16 cellular contexts compared by ENCODE assay signal in the genomic region with DNA sequence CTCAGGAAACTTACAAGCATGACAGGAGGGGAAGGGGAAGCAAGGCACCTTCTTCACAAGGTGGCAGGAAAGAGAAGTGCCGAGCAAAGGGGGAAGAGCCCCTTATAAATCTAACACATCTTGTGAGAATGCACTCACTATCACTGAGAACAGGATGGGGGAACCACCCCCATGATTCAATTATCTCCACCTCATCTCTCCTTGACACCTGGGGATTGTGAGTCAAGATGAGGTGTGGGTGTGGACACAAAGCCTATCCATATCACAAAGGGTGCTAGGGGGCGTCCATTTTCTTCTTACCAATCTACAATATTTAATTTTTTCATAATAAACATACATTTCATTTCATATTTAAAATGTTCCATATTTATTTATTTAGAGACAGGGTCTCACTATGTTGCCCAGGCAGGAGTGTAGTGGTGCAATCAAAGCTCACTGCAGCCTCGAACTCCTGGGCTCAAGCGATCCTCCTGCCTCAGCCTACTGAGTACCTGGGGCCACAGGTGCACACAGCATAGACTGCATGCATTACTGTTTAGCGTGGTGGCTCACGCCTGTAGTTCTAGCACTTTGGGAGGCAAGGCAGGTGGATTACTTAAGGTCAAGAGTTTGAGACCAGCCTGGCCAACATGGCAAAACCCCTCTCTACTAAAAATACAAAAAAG. TPM values are rescaled to one million over a fixed set of nuclear protein-coding genes. Genes with fewer than 3 reads are reported as not detected.
A peak's percentile ranks its signal among the peaks of the same experiment; 100 is the strongest.
DNase-seq lines count a peak whose midpoint lies in the region; ATAC-seq and TF ChIP-seq lines count a peak whose summit lies in the region.
"Had no signal": no experiment of that assay in that cellular context is flagged by ENCODE, and none has a peak within 500 bp of the region (broad histone marks: within the 10 kb centered on the region; RNA-seq: fewer than 3 reads in every experiment).

No MANE protein-coding gene starts in this region.

- TF ChIP-seq CTCF in RWPE2 (IDR thresholded peaks at IDR 0.05; ENCODE audit: poor library complexity, severe bottlenecking) (no peak), foreskin keratinocyte (conservative IDR thresholded peaks at IDR 0.05) (peak; percentile 44), lower lobe of right lung (IDR thresholded peaks at IDR 0.05) (no peak)

- H3K4me3 ChIP-seq in RWPE2 (ENCODE audit: severe bottlenecking) (no peak overlapping the region), lower lobe of right lung (no peak overlapping the region)
- H3K4me3 ChIP-seq: right lobe of liver had no signal

- H3K27ac ChIP-seq in RWPE2 (ENCODE audit: poor library complexity, severe bottlenecking) (peak overlapping the region; percentile 92), foreskin keratinocyte (no peak overlapping the region), lower lobe of right lung (no peak overlapping the region)
- H3K27ac ChIP-seq: right lobe of liver had no signal

- intact Hi-C loops in lower lobe of right lung (cut with DNase I): no loop called here

- H3K27me3 ChIP-seq in RWPE2 (ENCODE audit: insufficient read depth, poor library complexity, severe bottlenecking) (no peaks in the 10 kb centered on the region), foreskin keratinocyte (no peaks in the 10 kb centered on the region), lower lobe of right lung (ENCODE audit: low read depth) (no peaks in the 10 kb centered on the region)
- H3K27me3 ChIP-seq: right lobe of liver had no signal

- H3K9me3 ChIP-seq in RWPE2 (ENCODE audit: severe bottlenecking) (no peaks in the 10 kb centered on the region), lower lobe of right lung (no peaks in the 10 kb centered on the region)
- H3K9me3 ChIP-seq: right lobe of liver had no signal

- DNase-seq in stimulated activated CD4-positive, alpha-beta T cell treated with anti-CD3 and anti-CD28 coated beads, Interleukin-1b, Interleukin-23, amount 100 ng/mL, for 48 hours: peak; percentile 43
- DNase-seq in stimulated activated CD4-positive, alpha-beta T cell treated with anti-CD3 and anti-CD28 coated beads, Interleukin-2, amount 100 ng/mL, for 24 hours: no peak
- no peak for DNase-seq in RWPE2 (ENCODE audit: low spot score)
- DNase-seq in foreskin keratinocyte: peak; percentile 35 to 61
- no peak for DNase-seq in stimulated activated naive CD8-positive, alpha-beta T cell treated with anti-CD3 and anti-CD28 coated beads, Interleukin-15, Interleukin-2, amounts not matched to agents 100 U/mL and 50 U/mL, for 24 hours
- DNase-seq in MV-4-11 (lab: John Stamatoyannopoulos, UW): no peak
- DNase-seq in lower lobe of right lung: no peak
- DNase-seq: DMS153, foreskin melanocyte, NCI-H2107, NCI-H748 treated with DMSO at 0.1 percent for 48 hours, T-helper 1 cell had no signal

- H3K36me3 ChIP-seq in RWPE2 (ENCODE audit: low read depth): peaks cover 58% of the 10 kb centered on the region
- peaks cover 85% of the 10 kb centered on the region for H3K36me3 ChIP-seq in lower lobe of right lung

- ATAC-seq in RWPE2 (ENCODE audit: low read depth) (peak; percentile 41; the same call in 2 of the 3 replicates), foreskin keratinocyte (peak; percentile 85), lower lobe of right lung (no peak), HG03469 (IDR thresholded peaks at IDR 0.05; ENCODE audit: unreplicated experiment) (no peak)
- peak; percentile 80 for ATAC-seq in stimulated activated naive CD8-positive, alpha-beta T cell treated with anti-CD3 and anti-CD28 coated beads, Interleukin-15, Interleukin-2, amounts not matched to agents 100 U/mL and 50 U/mL, for 24 hours

- H3K4me1 ChIP-seq in RWPE2 (ENCODE audit: insufficient read depth, poor library complexity, severe bottlenecking) (peaks cover 32% of the 10 kb centered on the region), foreskin keratinocyte (peaks cover 12% of the 10 kb centered on the region), lower lobe of right lung (peaks cover 19% of the 10 kb centered on the region)

RNA-seq across cellular contexts. Expression of a gene that starts 26.5 kb away (rescaled TPM):
- 17.3 and 19.9 TPM in 2 replicates for total RNA-seq in foreskin keratinocyte
- polyA plus RNA-seq in foreskin keratinocyte: 14.9 and 15.9 TPM in 2 replicates
- 26.0 TPM for total RNA-seq in lower lobe of right lung

RNA-seq across cellular contexts. Expression of a gene that starts 50.5 kb away (rescaled TPM):
- not detected in 2 replicates for total RNA-seq in foreskin keratinocyte
- polyA plus RNA-seq in foreskin keratinocyte: not detected in 2 replicates
- total RNA-seq in lower lobe of right lung: 3.3 TPM
- total RNA-seq: RPMI7951 had no signal

RNA-seq across cellular contexts. Expression of a gene that starts 58.2 kb away (rescaled TPM):
- total RNA-seq in foreskin keratinocyte (63.3 and 63.7 TPM in 2 replicates), lower lobe of right lung (69.6 TPM)
- polyA plus RNA-seq in foreskin keratinocyte: 35.0 and 35.6 TPM in 2 replicates

RNA-seq across cellular contexts. Expression of a gene that starts 58.3 kb away (rescaled TPM):
- total RNA-seq in foreskin keratinocyte: 0.67 and 0.71 TPM in 2 replicates
- polyA plus RNA-seq in foreskin keratinocyte: 0.79 and 1.3 TPM in 2 replicates
- total RNA-seq in lower lobe of right lung: 1.1 TPM
- polyA plus RNA-seq: neural cell had no signal

Comparison
In these comparisons a context has a peak if more than half of its experiments do, and no peak if none do; other contexts are left out.
1. DNase-seq: peak in stimulated activated CD4-positive, alpha-beta T cell treated with anti-CD3 and anti-CD28 coated beads, Interleukin-1b, Interleukin-23, amount 100 ng/mL, for 48 hours (single experiment) and foreskin keratinocyte (2 of 2); none in stimulated activated CD4-positive, alpha-beta T cell treated with anti-CD3 and anti-CD28 coated beads, Interleukin-2, amount 100 ng/mL, for 24 hours (0 of 2), RWPE2 (single experiment), stimulated activated naive CD8-positive, alpha-beta T cell treated with anti-CD3 and anti-CD28 coated beads, Interleukin-15, Interleukin-2, amounts not matched to agents 100 U/mL and 50 U/mL, for 24 hours (single experiment), MV-4-11 (single experiment) and lower lobe of right lung (single experiment).
2. ATAC-seq: peak in RWPE2 (single experiment), foreskin keratinocyte (single experiment) and stimulated activated naive CD8-positive, alpha-beta T cell treated with anti-CD3 and anti-CD28 coated beads, Interleukin-15, Interleukin-2, amounts not matched to agents 100 U/mL and 50 U/mL, for 24 hours (single experiment); none in lower lobe of right lung (0 of 2) and HG03469 (single experiment).